ENCODE assay signal across 22 cellular contexts in genomic region chr12:107064687-107065086, GRCh38. TPM values are rescaled to one million over a fixed set of nuclear protein-coding genes. Genes with fewer than 3 reads are reported as not detected.
A peak's percentile ranks its signal among the peaks of the same experiment; 100 is the strongest.
DNase-seq lines count a peak whose midpoint lies in the region; ATAC-seq lines count a peak whose summit lies in the region.
"Had no signal": no experiment of that assay in that cellular context is flagged by ENCODE, and none has a peak within 500 bp of the region (broad histone marks: within the 10 kb centered on the region; RNA-seq: fewer than 3 reads in every experiment).

No MANE protein-coding gene starts in this region.

- H4K8ac ChIP-seq in mesendoderm (ENCODE audit: low read depth, low read length), result no peak overlapping the region

- no peak overlapping the region for H3K56ac ChIP-seq in mesendoderm (ENCODE audit: low read length)

- no peak overlapping the region for H3K27ac ChIP-seq in mesendoderm (ENCODE audit: low read depth, low read length)
- H3K27ac ChIP-seq: 22Rv1, BLaER1 had no signal

- no peak overlapping the region for H3K9ac ChIP-seq in mesendoderm (ENCODE audit: low read length)
- H3K9ac ChIP-seq: BLaER1 had no signal

- no peak overlapping the region for H2BK5ac ChIP-seq in mesendoderm (ENCODE audit: low read length)

- H3K27me3 Mint-ChIP-seq in activated CD4-positive, alpha-beta T cell treated with anti-CD3 and anti-CD28 coated beads, Interleukin-2, amount 10 ng/mL, durations not matched to agents 24 days and 14 days, result no peaks in the 10 kb centered on the region
- H3K27me3 Mint-ChIP-seq: CD4-positive, alpha-beta memory T cell; CD4-positive, CD25-positive, alpha-beta regulatory T cell; CD8-positive, alpha-beta memory T cell had no signal

- no peak for DNase-seq in activated CD4-positive, alpha-beta T cell treated with anti-CD3 and anti-CD28 coated beads, Interleukin-2, amount 10 ng/mL, durations not matched to agents 24 days and 14 days
- DNase-seq in activated CD4-positive, alpha-beta T cell treated with anti-CD3 and anti-CD28 coated beads, Interleukin-2, amount 50 U/mL, for 4 hours, result no peak
- DNase-seq in mesendoderm (peak; percentile 19), cardiac septum (ENCODE audit: low spot score) (no peak)
- DNase-seq: BE2C; C1 segment of cervical spinal cord; CD4-positive, alpha-beta memory T cell; CD4-positive, CD25-positive, alpha-beta regulatory T cell; CD8-positive, alpha-beta memory T cell; COR-L47; DMS 273 treated with DMSO at 0.1 percent for 48 hours; DMS153; DMS53; DMS79; DND-41; EL; GDM1 had no signal

- peaks cover 2% of the 10 kb centered on the region for H3K79me1 ChIP-seq in mesendoderm (ENCODE audit: low read length)

- H3K27me3 ChIP-seq in mesendoderm (ENCODE audit: insufficient read depth, low read length, poor library complexity), result no peaks in the 10 kb centered on the region
- H3K27me3 ChIP-seq: BE2C, BLaER1 had no signal

- H3K4me3 ChIP-seq in mesendoderm (ENCODE audit: low read length), result no peak overlapping the region
- H3K4me3 ChIP-seq: BLaER1, GM12878 had no signal

- intact Hi-C loops in activated CD4-positive, alpha-beta T cell treated with anti-CD3 and anti-CD28 coated beads, Interleukin-2, amount 10 ng/mL, durations not matched to agents 24 days and 14 days (cut with micrococcal nuclease), result no loop called here
- intact Hi-C loops in cardiac septum (cut with DNase I), result no loop called here

- H3K23ac ChIP-seq in mesendoderm (ENCODE audit: low read length), result no peak overlapping the region

- H3K4me1 Mint-ChIP-seq in activated CD4-positive, alpha-beta T cell treated with anti-CD3 and anti-CD28 coated beads, Interleukin-2, amount 10 ng/mL, durations not matched to agents 24 days and 14 days, result peaks cover 5% of the 10 kb centered on the region

- H2AK5ac ChIP-seq in mesendoderm (ENCODE audit: low read length), result no peak overlapping the region

- no peak overlapping the region for H4K5ac ChIP-seq in mesendoderm (ENCODE audit: low read length)

- H3K36me3 Mint-ChIP-seq in activated CD4-positive, alpha-beta T cell treated with anti-CD3 and anti-CD28 coated beads, Interleukin-2, amount 10 ng/mL, durations not matched to agents 24 days and 14 days (ENCODE audit: low read depth), result no peaks in the 10 kb centered on the region
- H3K36me3 Mint-ChIP-seq: CD14-positive monocyte had no signal

- H3K27ac Mint-ChIP-seq in activated CD4-positive, alpha-beta T cell treated with anti-CD3 and anti-CD28 coated beads, Interleukin-2, amount 10 ng/mL, durations not matched to agents 24 days and 14 days, result peak overlapping the region; percentile 19
- H3K27ac Mint-ChIP-seq: CD14-positive monocyte; CD4-positive, alpha-beta memory T cell; CD4-positive, CD25-positive, alpha-beta regulatory T cell had no signal

- H3K9me3 Mint-ChIP-seq in activated CD4-positive, alpha-beta T cell treated with anti-CD3 and anti-CD28 coated beads, Interleukin-2, amount 10 ng/mL, durations not matched to agents 24 days and 14 days, result no peaks in the 10 kb centered on the region

- H2BK15ac ChIP-seq in mesendoderm (replicated peaks; ENCODE audit: low read depth), result no peak overlapping the region

- no peak overlapping the region for H3K18ac ChIP-seq in mesendoderm (ENCODE audit: low read length)

- no peaks in the 10 kb centered on the region for H3K36me3 ChIP-seq in mesendoderm (ENCODE audit: control insufficient read depth, insufficient read depth, low read length)
- H3K36me3 ChIP-seq: BE2C had no signal

- H3K4ac ChIP-seq in mesendoderm (ENCODE audit: low read depth, low read length), result no peak overlapping the region

- ATAC-seq in GM21423 (IDR thresholded peaks at IDR 0.05; ENCODE audit: unreplicated experiment), result no peak
- ATAC-seq: GM12878 had no signal

- no peak overlapping the region for H2BK120ac ChIP-seq in mesendoderm (ENCODE audit: low read depth, low read length)

- no peak overlapping the region for H3K4me2 ChIP-seq in mesendoderm (ENCODE audit: low read length)
- H3K4me2 ChIP-seq: BLaER1 had no signal

- no peaks in the 10 kb centered on the region for H3K79me2 ChIP-seq in mesendoderm (ENCODE audit: control insufficient read depth, insufficient read depth, low read length)

- H3K4me3 Mint-ChIP-seq in activated CD4-positive, alpha-beta T cell treated with anti-CD3 and anti-CD28 coated beads, Interleukin-2, amount 10 ng/mL, durations not matched to agents 24 days and 14 days, result no peak overlapping the region
- H3K4me3 Mint-ChIP-seq: CD14-positive monocyte; CD4-positive, alpha-beta memory T cell; CD4-positive, CD25-positive, alpha-beta regulatory T cell; CD8-positive, alpha-beta memory T cell had no signal

- H3K4me1 ChIP-seq in mesendoderm (ENCODE audit: control insufficient read depth, low read depth, low read length), result no peaks in the 10 kb centered on the region
- H3K4me1 ChIP-seq: BE2C had no signal

RNA-seq across cellular contexts. Expression of gene CRY1, which starts 28.7 kb away (rescaled TPM):
- 23.8 and 26.0 TPM in 2 replicates for total RNA-seq in activated CD4-positive, alpha-beta T cell treated with anti-CD3 and anti-CD28 coated beads, Interleukin-2, amount 10 ng/mL, durations not matched to agents 24 days and 14 days
- polyA plus RNA-seq in mesendoderm (2013, experiment 1 of 2), result 19.3 TPM
- polyA plus RNA-seq in mesendoderm (2013, experiment 2 of 2), result 19.7 TPM
- total RNA-seq in cardiac septum, result 12.0 TPM
